20 cellular contexts compared by ENCODE assay signal in genomic region chr4:6448476-6449170, GRCh38. TPM values are rescaled to one million over a fixed set of nuclear protein-coding genes. Genes with fewer than 3 reads are reported as not detected.
"Had no signal": no experiment of that assay in that cellular context is flagged by ENCODE, and none has a peak within 500 bp of the region (broad histone marks: within the 10 kb centered on the region; RNA-seq: fewer than 3 reads in every experiment).

No MANE protein-coding gene starts in this region.

- H3K9me3 Mint-ChIP-seq: activated B cell treated with CpG ODN at 0.5 μM for 24 hours; activated CD4-positive, alpha-beta memory T cell treated with anti-CD3 and anti-CD28 coated beads for 36 hours; dendritic cell treated with granulocyte-macrophage colony-stimulating factor and Interleukin-4, amounts not matched to agents 40 ng/mL and 50 ng/mL, for 4 days; mesothelial cell of epicardium; naive thymus-derived CD8-positive, alpha-beta T cell had no signal

- H3K4me3 ChIP-seq: prostate gland had no signal

- H3K27ac ChIP-seq: prostate gland had no signal

- H3K4me3 Mint-ChIP-seq: activated B cell treated with CpG ODN at 0.5 μM for 24 hours; activated CD4-positive, alpha-beta memory T cell treated with anti-CD3 and anti-CD28 coated beads for 36 hours; dendritic cell treated with granulocyte-macrophage colony-stimulating factor and Interleukin-4, amounts not matched to agents 40 ng/mL and 50 ng/mL, for 4 days; mesothelial cell of epicardium; naive thymus-derived CD8-positive, alpha-beta T cell; T-helper 17 cell had no signal

- H3K36me3 Mint-ChIP-seq: activated CD4-positive, alpha-beta memory T cell treated with anti-CD3 and anti-CD28 coated beads for 36 hours; mesothelial cell of epicardium; naive thymus-derived CD8-positive, alpha-beta T cell had no signal

- H3K4me1 Mint-ChIP-seq: activated B cell treated with CpG ODN at 0.5 μM for 24 hours had no signal

- H3K9me3 ChIP-seq: prostate gland had no signal

- H3K36me3 ChIP-seq: prostate gland had no signal

- ATAC-seq: left ventricle myocardium superior; naive thymus-derived CD8-positive, alpha-beta T cell; T-helper 17 cell had no signal

- DNase-seq: activated B cell treated with CpG ODN at 0.5 μM for 24 hours; activated CD4-positive, alpha-beta memory T cell treated with anti-CD3 and anti-CD28 coated beads for 36 hours; activated CD4-positive, alpha-beta T cell treated with anti-CD3 and anti-CD28 coated beads for 48 hours; activated naive CD4-positive, alpha-beta T cell treated with Interleukin-2 at 50 U/mL for 16 hours; activated T-cell treated with anti-CD3 and anti-CD28 coated beads, Interleukin-2, amount 50 U/mL, for 48 hours; effector CD8-positive, alpha-beta T cell; erythroblast; foreskin melanocyte; glutamatergic neuron; hippocampal formation; left ventricle myocardium superior; mammary epithelial cell; stimulated activated CD4-positive, alpha-beta T cell treated with anti-CD3 and anti-CD28 coated beads, Interleukin-4, amount 100 ng/mL, for 1 hour; stimulated activated naive CD4-positive, alpha-beta T cell; T-helper 17 cell had no signal

- H3K27ac Mint-ChIP-seq: activated B cell treated with CpG ODN at 0.5 μM for 24 hours; activated CD4-positive, alpha-beta memory T cell treated with anti-CD3 and anti-CD28 coated beads for 36 hours; dendritic cell treated with granulocyte-macrophage colony-stimulating factor and Interleukin-4, amounts not matched to agents 40 ng/mL and 50 ng/mL, for 4 days; mesothelial cell of epicardium; naive thymus-derived CD8-positive, alpha-beta T cell; T-helper 17 cell had no signal

RNA-seq across cellular contexts. Expression of gene PPP2R2C, which starts 23.8 kb away (rescaled TPM):
- total RNA-seq: activated B cell treated with CpG ODN at 0.5 μM for 24 hours; activated CD4-positive, alpha-beta memory T cell treated with anti-CD3 and anti-CD28 coated beads for 36 hours; naive thymus-derived CD8-positive, alpha-beta T cell; osteocyte; T-helper 17 cell had no signal
- polyA plus RNA-seq: naive thymus-derived CD8-positive, alpha-beta T cell had no signal
